In genomic region chr15:64653757-64654156, GRCh38 we compare ENCODE assay signal across 10 cellular contexts.
A peak's percentile ranks its signal among the peaks of the same experiment; 100 is the strongest.
DNase-seq lines count a peak whose midpoint lies in the region; ATAC-seq and TF ChIP-seq lines count a peak whose summit lies in the region.
"Had no signal": no experiment of that assay in that cellular context is flagged by ENCODE, and none has a peak within 500 bp of the region (broad histone marks: within the 10 kb centered on the region; RNA-seq: fewer than 3 reads in every experiment).

No MANE protein-coding gene starts in this region.

- no peak overlapping the region for H3K27ac ChIP-seq in heart right ventricle

- H3K27me3 Mint-ChIP-seq in type B pancreatic cell = no peaks in the 10 kb centered on the region
- H3K27me3 Mint-ChIP-seq: activated naive CD8-positive, alpha-beta T cell treated with anti-CD3 and anti-CD28 coated beads for 36 hours had no signal

- no peak overlapping the region for H3K4me3 ChIP-seq in heart right ventricle
- H3K4me3 ChIP-seq in fibroblast of the aortic adventitia (ENCODE audit: low read depth, low read length) = no peak overlapping the region

- no peaks in the 10 kb centered on the region for H3K9me3 ChIP-seq in heart right ventricle

- DNase-seq in heart right ventricle (no peak), left ventricle myocardium superior (no peak), OCI-M1 (lab: John Stamatoyannopoulos, UW) (peak; percentile 46), fibroblast of the aortic adventitia (ENCODE audit: low read depth) (peak; percentile 57), type B pancreatic cell (ENCODE audit: extremely low spot score, unreplicated experiment) (no peak), NCI-H1048 (lab: John Stamatoyannopoulos, UW) (no peak), dedifferentiated amniotic fluid mesenchymal stem cell (ENCODE audit: extremely low spot score) (no peak)
- DNase-seq: activated naive CD8-positive, alpha-beta T cell treated with anti-CD3 and anti-CD28 coated beads for 36 hours; SHP77 treated with DMSO at 0.1 percent for 48 hours had no signal

- no peak for ATAC-seq in heart right ventricle
- ATAC-seq in left ventricle myocardium superior = no peak
- ATAC-seq in GM18909 (IDR thresholded peaks at IDR 0.05; ENCODE audit: poor library complexity, unreplicated experiment) = no peak

- peaks cover 0 to 6% (median 0%) of the 10 kb centered on the region in 9 donors for H3K36me3 ChIP-seq in heart right ventricle

- intact Hi-C loops in heart right ventricle (cut with DNase I) = loop anchor here in 4 of 10 donors (5.0 to 10.0 kb wide), 4 partner anchors 199 to 229 kb away; no protein-coding TSS in a partner anchor
- intact Hi-C loops in left ventricle myocardium superior (cut with micrococcal nuclease) = no loop called here

- H3K36me3 Mint-ChIP-seq in type B pancreatic cell = peaks cover 5% of the 10 kb centered on the region
- H3K36me3 Mint-ChIP-seq: activated naive CD8-positive, alpha-beta T cell treated with anti-CD3 and anti-CD28 coated beads for 36 hours had no signal

- H3K4me1 Mint-ChIP-seq in type B pancreatic cell (ENCODE audit: unreplicated experiment) = peaks cover 12% of the 10 kb centered on the region

- peak overlapping the region; percentile 67 for H3K27ac Mint-ChIP-seq in type B pancreatic cell
- H3K27ac Mint-ChIP-seq: activated naive CD8-positive, alpha-beta T cell treated with anti-CD3 and anti-CD28 coated beads for 36 hours had no signal

- H3K4me1 ChIP-seq in heart right ventricle = peaks cover 0 to 11% (median 0%) of the 10 kb centered on the region in 9 donors

- WGBS in heart right ventricle, 2 donors = 75 to 76% methylated on average over 3 of the region's 3 CpGs

- H3K9me3 Mint-ChIP-seq in type B pancreatic cell = no peaks in the 10 kb centered on the region
- H3K9me3 Mint-ChIP-seq: activated naive CD8-positive, alpha-beta T cell treated with anti-CD3 and anti-CD28 coated beads for 36 hours had no signal

- TF ChIP-seq CTCF in heart right ventricle (IDR thresholded peaks at IDR 0.05) = peak in 7 of 9 donors; percentile 18 to 59 (median 49)
- TF ChIP-seq CTCF in fibroblast of the aortic adventitia (IDR thresholded peaks at IDR 0.05; ENCODE audit: insufficient read depth, low read length) = peak; percentile 38
- peak; percentile 64 for TF ChIP-seq CTCF in type B pancreatic cell (conservative IDR thresholded peaks at IDR 0.05)

- no peak overlapping the region for H3K4me3 Mint-ChIP-seq in type B pancreatic cell
- H3K4me3 Mint-ChIP-seq: activated naive CD8-positive, alpha-beta T cell treated with anti-CD3 and anti-CD28 coated beads for 36 hours had no signal

- H3K27me3 ChIP-seq in heart right ventricle = no peaks in the 10 kb centered on the region

Comparison
In these comparisons a context has a peak if more than half of its experiments do, and no peak if none do; other contexts are left out.
1. DNase-seq: peak in OCI-M1 (single experiment) and fibroblast of the aortic adventitia (single experiment); none in heart right ventricle (0 of 2), left ventricle myocardium superior (single experiment), type B pancreatic cell (single experiment), NCI-H1048 (single experiment) and dedifferentiated amniotic fluid mesenchymal stem cell (single experiment).
2. Peak in every context shown above with its lines, with median percentiles within 50 percentile points of each other: CTCF ChIP-seq.